In the genomic region with DNA sequence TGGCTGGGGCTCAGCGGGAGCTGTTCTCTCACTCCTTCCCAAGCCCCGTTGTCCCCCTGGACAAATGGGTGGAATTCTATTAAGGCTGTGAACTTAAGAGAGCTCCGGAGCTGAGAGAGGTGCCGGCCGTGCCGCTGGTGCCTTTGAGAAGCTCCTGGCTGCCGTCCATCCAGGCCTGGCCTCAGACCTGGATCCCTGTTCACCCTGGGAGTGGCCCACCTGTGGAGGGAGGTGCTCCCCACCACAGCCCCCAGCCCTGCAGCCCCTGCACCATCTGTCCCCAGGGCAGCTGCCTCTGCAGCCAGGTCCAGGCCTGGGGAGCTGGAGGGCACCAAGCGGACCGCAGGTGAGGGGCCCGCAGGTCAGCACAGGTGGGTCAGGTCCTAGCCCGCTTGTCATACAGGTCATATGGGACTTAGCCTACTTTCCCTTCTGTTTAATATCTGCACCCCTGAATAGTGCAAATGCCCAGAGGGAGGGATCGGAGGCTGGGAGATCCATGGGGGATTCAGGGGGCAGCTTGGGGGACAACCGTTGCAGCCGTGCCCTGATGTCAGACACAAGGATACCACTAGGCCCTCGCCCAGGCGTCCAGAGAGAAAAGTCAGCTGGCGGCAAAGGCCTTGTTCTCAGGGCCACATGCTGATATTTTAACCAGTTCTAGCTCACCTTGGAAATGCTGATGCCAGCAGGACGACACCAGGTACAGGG, we compare ENCODE assay signal across 1 cellular context.
TF ChIP-seq lines count a peak whose summit lies in the region.

No MANE protein-coding gene starts in this region.

TF ChIP-seq in SK-N-SH treated with all-trans-retinoic acid at 6 μM for 48 hours, 23 proteins besides CTCF, POLR2A, EP300 and RAD21 (continued from another document):
- TF ChIP-seq, protein P1, sequence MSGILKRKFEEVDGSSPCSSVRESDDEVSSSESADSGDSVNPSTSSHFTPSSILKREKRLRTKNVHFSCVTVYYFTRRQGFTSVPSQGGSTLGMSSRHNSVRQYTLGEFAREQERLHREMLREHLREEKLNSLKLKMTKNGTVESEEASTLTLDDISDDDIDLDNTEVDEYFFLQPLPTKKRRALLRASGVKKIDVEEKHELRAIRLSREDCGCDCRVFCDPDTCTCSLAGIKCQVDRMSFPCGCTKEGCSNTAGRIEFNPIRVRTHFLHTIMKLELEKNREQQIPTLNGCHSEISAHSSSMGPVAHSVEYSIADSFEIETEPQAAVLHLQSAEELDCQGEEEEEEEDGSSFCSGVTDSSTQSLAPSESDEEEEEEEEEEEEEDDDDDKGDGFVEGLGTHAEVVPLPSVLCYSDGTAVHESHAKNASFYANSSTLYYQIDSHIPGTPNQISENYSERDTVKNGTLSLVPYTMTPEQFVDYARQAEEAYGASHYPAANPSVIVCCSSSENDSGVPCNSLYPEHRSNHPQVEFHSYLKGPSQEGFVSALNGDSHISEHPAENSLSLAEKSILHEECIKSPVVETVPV (CRISPR knock-in tag; IDR thresholded peaks at IDR 0.05): no peak
- TF ChIP-seq ZNF70 (CRISPR knock-in tag; IDR thresholded peaks at IDR 0.05): no peak
- no peak for TF ChIP-seq ZC3H10 (CRISPR knock-in tag; IDR thresholded peaks at IDR 0.05)
- TF ChIP-seq ZFP3 (CRISPR knock-in tag; IDR thresholded peaks at IDR 0.05): no peak
- no peak for TF ChIP-seq ZFP30 (CRISPR knock-in tag; IDR thresholded peaks at IDR 0.05)
- TF ChIP-seq ARNTL (CRISPR knock-in tag; IDR thresholded peaks at IDR 0.05; ENCODE audit: borderline replicate concordance, low read depth): no peak
- no peak for TF ChIP-seq PPARA (CRISPR knock-in tag; IDR thresholded peaks at IDR 0.05; ENCODE audit: borderline replicate concordance)
- TF ChIP-seq TOX (CRISPR knock-in tag; IDR thresholded peaks at IDR 0.05; ENCODE audit: borderline replicate concordance): no peak
